ENCODE assay signal across 11 cellular contexts in genomic region chr7:5696346-5697100, GRCh38.
DNase-seq lines count a peak whose midpoint lies in the region; ATAC-seq and TF ChIP-seq lines count a peak whose summit lies in the region.
"Had no signal": no experiment of that assay in that cellular context is flagged by ENCODE, and none has a peak within 500 bp of the region (broad histone marks: within the 10 kb centered on the region; RNA-seq: fewer than 3 reads in every experiment).

No MANE protein-coding gene starts in this region.

- no peaks in the 10 kb centered on the region for H3K9me3 Mint-ChIP-seq in dendritic cell treated with granulocyte-macrophage colony-stimulating factor and Interleukin-4, amounts not matched to agents 40 ng/mL and 50 ng/mL, for 4 days
- H3K9me3 Mint-ChIP-seq in neural crest cell, result no peaks in the 10 kb centered on the region

- peaks cover 86% of the 10 kb centered on the region for H3K4me1 Mint-ChIP-seq in dendritic cell treated with granulocyte-macrophage colony-stimulating factor and Interleukin-4, amounts not matched to agents 40 ng/mL and 50 ng/mL, for 4 days (ENCODE audit: low read depth)
- H3K4me1 Mint-ChIP-seq in neural crest cell, result peaks cover 87% of the 10 kb centered on the region

- no peak for TF ChIP-seq POLR2A in uterus (IDR thresholded peaks at IDR 0.05)

- H3K9me3 ChIP-seq in left ventricle myocardium inferior (replicated peaks) (no peaks in the 10 kb centered on the region), uterus (no peaks in the 10 kb centered on the region)

- H3K4me3 ChIP-seq in left ventricle myocardium inferior (no peak overlapping the region), uterus (no peak overlapping the region)

- no peaks in the 10 kb centered on the region for H3K36me3 ChIP-seq in left ventricle myocardium inferior
- no peaks in the 10 kb centered on the region for H3K36me3 ChIP-seq in uterus

- H3K27me3 Mint-ChIP-seq in dendritic cell treated with granulocyte-macrophage colony-stimulating factor and Interleukin-4, amounts not matched to agents 40 ng/mL and 50 ng/mL, for 4 days, result no peaks in the 10 kb centered on the region
- no peaks in the 10 kb centered on the region for H3K27me3 Mint-ChIP-seq in neural crest cell (ENCODE audit: low read depth)

- H3K27ac Mint-ChIP-seq in dendritic cell treated with granulocyte-macrophage colony-stimulating factor and Interleukin-4, amounts not matched to agents 40 ng/mL and 50 ng/mL, for 4 days, result peak overlapping the region; percentile 86
- peak overlapping the region; percentile 13 for H3K27ac Mint-ChIP-seq in neural crest cell (ENCODE audit: unreplicated experiment)

- H3K4me3 Mint-ChIP-seq in dendritic cell treated with granulocyte-macrophage colony-stimulating factor and Interleukin-4, amounts not matched to agents 40 ng/mL and 50 ng/mL, for 4 days, result no peak overlapping the region
- H3K4me3 Mint-ChIP-seq in neural crest cell, result no peak overlapping the region

- intact Hi-C loops in left ventricle myocardium inferior (cut with micrococcal nuclease) (no loop called here), cardiac septum (cut with DNase I) (no loop called here), uterus (cut with DNase I; ENCODE audit: low total_unique reads) (no loop called here)
- intact Hi-C loops in dendritic cell treated with granulocyte-macrophage colony-stimulating factor and Interleukin-4, amounts not matched to agents 40 ng/mL and 50 ng/mL, for 4 days (cut with micrococcal nuclease), result no loop called here

- H3K36me3 Mint-ChIP-seq in dendritic cell treated with granulocyte-macrophage colony-stimulating factor and Interleukin-4, amounts not matched to agents 40 ng/mL and 50 ng/mL, for 4 days (ENCODE audit: low read depth), result peaks cover 46% of the 10 kb centered on the region
- H3K36me3 Mint-ChIP-seq in neural crest cell (ENCODE audit: low read depth), result peaks cover 2% of the 10 kb centered on the region

- H3K27ac ChIP-seq in left ventricle myocardium inferior (replicated peaks), result peak overlapping the region; percentile 92
- H3K27ac ChIP-seq in uterus, result peak overlapping the region; percentile 95 to 96
- H3K27ac ChIP-seq: C4-2B had no signal

- no peak for TF ChIP-seq CTCF in left ventricle myocardium inferior (IDR thresholded peaks at IDR 0.05; ENCODE audit: borderline replicate concordance)
- no peak for TF ChIP-seq CTCF in neural crest cell (conservative IDR thresholded peaks at IDR 0.05)
- TF ChIP-seq CTCF in uterus (IDR thresholded peaks at IDR 0.05), result no peak

- H3K4me1 ChIP-seq in left ventricle myocardium inferior (peaks cover 99% of the 10 kb centered on the region), uterus (peaks cover 29 to 40% of the 10 kb centered on the region in 2 donors)

- H3K27me3 ChIP-seq in left ventricle myocardium inferior (ENCODE audit: low read depth) (no peaks in the 10 kb centered on the region), uterus (no peaks in the 10 kb centered on the region)

- ATAC-seq in HG03095 (IDR thresholded peaks at IDR 0.05; ENCODE audit: unreplicated experiment), result no peak
- ATAC-seq: PC-3 had no signal

- DNase-seq in left ventricle myocardium inferior (no peak), cardiac septum (ENCODE audit: low spot score) (no peak), neural crest cell (ENCODE audit: low read depth, low spot score) (no peak), uterus (peak in 1 of 2 donors; percentile 50), NCI-H345 (lab: John Stamatoyannopoulos, UW) (no peak), cortex of kidney (lab: John Stamatoyannopoulos, UW) (no peak)
- DNase-seq: kidney glomerular epithelial cell, PC-3 had no signal
